ENCODE assay signal across 1 cellular context in the genomic region with DNA sequence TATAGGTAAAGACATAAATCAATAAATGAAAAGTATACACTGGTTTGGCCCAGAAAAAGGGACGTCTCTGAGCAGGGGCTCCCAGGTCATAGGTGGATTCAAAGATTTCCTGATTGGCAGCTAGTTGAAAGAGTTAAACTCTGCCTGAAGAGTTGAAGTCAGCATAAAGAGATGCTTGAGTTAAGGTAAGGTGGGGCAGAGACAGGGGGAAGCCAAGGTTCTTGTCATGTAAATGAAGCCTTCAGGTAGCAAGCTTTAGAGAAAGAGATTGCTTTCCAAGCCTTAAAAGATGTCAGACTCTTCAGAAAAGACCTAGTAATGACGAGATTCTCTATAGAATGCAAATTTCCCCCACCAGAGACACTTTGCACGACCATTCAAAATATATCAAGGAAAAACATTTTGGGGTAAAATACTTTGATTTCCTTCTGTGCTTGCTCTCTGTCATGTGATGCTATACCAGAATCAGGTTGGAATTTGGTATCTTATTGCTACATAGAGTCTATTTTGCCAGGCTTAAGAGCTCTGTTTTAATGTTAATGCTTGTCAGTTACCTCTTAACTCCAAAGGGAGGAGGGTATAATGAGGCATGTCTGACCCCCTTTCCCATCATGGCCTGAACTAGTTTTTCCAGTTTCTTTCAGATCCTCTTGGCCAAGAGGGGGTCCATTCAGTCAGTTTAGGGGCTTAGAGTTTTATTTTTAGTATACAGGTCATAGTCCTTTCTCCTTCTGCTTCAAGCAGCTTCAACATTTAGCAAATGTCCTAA.
TF ChIP-seq lines count a peak whose summit lies in the region.

No MANE protein-coding gene starts in this region.

TF ChIP-seq in H1, 55 proteins besides CTCF, POLR2A, EP300 and RAD21:
- TF ChIP-seq, protein P1, sequence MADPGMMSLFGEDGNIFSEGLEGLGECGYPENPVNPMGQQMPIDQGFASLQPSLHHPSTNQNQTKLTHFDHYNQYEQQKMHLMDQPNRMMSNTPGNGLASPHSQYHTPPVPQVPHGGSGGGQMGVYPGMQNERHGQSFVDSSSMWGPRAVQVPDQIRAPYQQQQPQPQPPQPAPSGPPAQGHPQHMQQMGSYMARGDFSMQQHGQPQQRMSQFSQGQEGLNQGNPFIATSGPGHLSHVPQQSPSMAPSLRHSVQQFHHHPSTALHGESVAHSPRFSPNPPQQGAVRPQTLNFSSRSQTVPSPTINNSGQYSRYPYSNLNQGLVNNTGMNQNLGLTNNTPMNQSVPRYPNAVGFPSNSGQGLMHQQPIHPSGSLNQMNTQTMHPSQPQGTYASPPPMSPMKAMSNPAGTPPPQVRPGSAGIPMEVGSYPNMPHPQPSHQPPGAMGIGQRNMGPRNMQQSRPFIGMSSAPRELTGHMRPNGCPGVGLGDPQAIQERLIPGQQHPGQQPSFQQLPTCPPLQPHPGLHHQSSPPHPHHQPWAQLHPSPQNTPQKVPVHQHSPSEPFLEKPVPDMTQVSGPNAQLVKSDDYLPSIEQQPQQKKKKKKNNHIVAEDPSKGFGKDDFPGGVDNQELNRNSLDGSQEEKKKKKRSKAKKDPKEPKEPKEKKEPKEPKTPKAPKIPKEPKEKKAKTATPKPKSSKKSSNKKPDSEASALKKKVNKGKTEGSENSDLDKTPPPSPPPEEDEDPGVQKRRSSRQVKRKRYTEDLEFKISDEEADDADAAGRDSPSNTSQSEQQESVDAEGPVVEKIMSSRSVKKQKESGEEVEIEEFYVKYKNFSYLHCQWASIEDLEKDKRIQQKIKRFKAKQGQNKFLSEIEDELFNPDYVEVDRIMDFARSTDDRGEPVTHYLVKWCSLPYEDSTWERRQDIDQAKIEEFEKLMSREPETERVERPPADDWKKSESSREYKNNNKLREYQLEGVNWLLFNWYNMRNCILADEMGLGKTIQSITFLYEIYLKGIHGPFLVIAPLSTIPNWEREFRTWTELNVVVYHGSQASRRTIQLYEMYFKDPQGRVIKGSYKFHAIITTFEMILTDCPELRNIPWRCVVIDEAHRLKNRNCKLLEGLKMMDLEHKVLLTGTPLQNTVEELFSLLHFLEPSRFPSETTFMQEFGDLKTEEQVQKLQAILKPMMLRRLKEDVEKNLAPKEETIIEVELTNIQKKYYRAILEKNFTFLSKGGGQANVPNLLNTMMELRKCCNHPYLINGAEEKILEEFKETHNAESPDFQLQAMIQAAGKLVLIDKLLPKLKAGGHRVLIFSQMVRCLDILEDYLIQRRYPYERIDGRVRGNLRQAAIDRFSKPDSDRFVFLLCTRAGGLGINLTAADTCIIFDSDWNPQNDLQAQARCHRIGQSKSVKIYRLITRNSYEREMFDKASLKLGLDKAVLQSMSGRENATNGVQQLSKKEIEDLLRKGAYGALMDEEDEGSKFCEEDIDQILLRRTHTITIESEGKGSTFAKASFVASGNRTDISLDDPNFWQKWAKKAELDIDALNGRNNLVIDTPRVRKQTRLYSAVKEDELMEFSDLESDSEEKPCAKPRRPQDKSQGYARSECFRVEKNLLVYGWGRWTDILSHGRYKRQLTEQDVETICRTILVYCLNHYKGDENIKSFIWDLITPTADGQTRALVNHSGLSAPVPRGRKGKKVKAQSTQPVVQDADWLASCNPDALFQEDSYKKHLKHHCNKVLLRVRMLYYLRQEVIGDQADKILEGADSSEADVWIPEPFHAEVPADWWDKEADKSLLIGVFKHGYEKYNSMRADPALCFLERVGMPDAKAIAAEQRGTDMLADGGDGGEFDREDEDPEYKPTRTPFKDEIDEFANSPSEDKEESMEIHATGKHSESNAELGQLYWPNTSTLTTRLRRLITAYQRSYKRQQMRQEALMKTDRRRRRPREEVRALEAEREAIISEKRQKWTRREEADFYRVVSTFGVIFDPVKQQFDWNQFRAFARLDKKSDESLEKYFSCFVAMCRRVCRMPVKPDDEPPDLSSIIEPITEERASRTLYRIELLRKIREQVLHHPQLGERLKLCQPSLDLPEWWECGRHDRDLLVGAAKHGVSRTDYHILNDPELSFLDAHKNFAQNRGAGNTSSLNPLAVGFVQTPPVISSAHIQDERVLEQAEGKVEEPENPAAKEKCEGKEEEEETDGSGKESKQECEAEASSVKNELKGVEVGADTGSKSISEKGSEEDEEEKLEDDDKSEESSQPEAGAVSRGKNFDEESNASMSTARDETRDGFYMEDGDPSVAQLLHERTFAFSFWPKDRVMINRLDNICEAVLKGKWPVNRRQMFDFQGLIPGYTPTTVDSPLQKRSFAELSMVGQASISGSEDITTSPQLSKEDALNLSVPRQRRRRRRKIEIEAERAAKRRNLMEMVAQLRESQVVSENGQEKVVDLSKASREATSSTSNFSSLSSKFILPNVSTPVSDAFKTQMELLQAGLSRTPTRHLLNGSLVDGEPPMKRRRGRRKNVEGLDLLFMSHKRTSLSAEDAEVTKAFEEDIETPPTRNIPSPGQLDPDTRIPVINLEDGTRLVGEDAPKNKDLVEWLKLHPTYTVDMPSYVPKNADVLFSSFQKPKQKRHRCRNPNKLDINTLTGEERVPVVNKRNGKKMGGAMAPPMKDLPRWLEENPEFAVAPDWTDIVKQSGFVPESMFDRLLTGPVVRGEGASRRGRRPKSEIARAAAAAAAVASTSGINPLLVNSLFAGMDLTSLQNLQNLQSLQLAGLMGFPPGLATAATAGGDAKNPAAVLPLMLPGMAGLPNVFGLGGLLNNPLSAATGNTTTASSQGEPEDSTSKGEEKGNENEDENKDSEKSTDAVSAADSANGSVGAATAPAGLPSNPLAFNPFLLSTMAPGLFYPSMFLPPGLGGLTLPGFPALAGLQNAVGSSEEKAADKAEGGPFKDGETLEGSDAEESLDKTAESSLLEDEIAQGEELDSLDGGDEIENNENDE (IDR thresholded peaks at IDR 0.05; ENCODE audit: insufficient replicate concordance, low read length): peak; percentile 32
- TF ChIP-seq TEAD4 (IDR thresholded peaks at IDR 0.05; ENCODE audit: low read depth, low read length): no peak
- TF ChIP-seq SP1 (IDR thresholded peaks at IDR 0.05; ENCODE audit: low read depth, low read length): peak; percentile 41; the same call in 1 of the 2 replicates
- TF ChIP-seq SIRT6 (IDR thresholded peaks at IDR 0.05; ENCODE audit: low read length): no peak
- no peak for TF ChIP-seq JUN (IDR thresholded peaks at IDR 0.05; ENCODE audit: low read depth, low read length)
- no peak for TF ChIP-seq SRF (IDR thresholded peaks at IDR 0.05; ENCODE audit: low read depth, low read length)
- no peak for TF ChIP-seq RNF2 (IDR thresholded peaks at IDR 0.05; ENCODE audit: borderline replicate concordance, low read depth, low read length, missing control alignments, poor library complexity, severe bottlenecking)
- TF ChIP-seq ASH2L (IDR thresholded peaks at IDR 0.05; ENCODE audit: low read length): peak; percentile 56
